In the genomic region with DNA sequence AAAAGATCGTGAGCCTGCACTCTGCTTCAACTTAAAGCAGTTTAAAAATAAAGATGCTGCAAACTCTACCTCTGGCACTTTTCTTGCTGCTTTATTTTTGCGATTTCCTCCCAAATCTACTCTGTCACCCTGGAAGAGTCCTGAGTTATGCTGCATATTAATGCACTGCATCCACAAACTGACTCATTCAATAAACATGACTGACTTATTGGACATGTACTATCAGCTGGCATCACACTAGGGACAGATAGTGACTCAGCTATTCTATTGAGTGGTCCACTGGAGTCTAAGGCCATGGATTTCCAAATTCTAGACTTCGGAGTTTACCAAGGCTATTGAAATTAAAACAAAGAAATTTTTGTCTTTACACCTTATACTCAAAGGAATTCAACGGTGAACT, we compare ENCODE assay signal across 1 cellular context.
TF ChIP-seq lines count a peak whose summit lies in the region.

No MANE protein-coding gene starts in this region.

TF ChIP-seq in HepG2, 621 proteins besides CTCF, POLR2A, EP300 and RAD21:
- TF ChIP-seq, protein P1, sequence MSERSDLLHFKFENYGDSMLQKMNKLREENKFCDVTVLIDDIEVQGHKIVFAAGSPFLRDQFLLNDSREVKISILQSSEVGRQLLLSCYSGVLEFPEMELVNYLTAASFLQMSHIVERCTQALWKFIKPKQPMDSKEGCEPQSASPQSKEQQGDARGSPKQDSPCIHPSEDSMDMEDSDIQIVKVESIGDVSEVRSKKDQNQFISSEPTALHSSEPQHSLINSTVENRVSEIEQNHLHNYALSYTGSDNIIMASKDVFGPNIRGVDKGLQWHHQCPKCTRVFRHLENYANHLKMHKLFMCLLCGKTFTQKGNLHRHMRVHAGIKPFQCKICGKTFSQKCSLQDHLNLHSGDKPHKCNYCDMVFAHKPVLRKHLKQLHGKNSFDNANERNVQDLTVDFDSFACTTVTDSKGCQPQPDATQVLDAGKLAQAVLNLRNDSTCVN (CRISPR knock-in tag; IDR thresholded peaks at IDR 0.05; ENCODE audit: borderline replicate concordance), result no peak
- TF ChIP-seq NFE2L2 (IDR thresholded peaks at IDR 0.05; ENCODE audit: low read length) (peak; percentile 54; the same call in 1 of the 2 replicates), ZNF251 (CRISPR knock-in tag; IDR thresholded peaks at IDR 0.05) (no peak), MZF1 (CRISPR knock-in tag; IDR thresholded peaks at IDR 0.05; ENCODE audit: borderline replicate concordance) (no peak), SP140L (CRISPR knock-in tag; IDR thresholded peaks at IDR 0.05; ENCODE audit: borderline replicate concordance) (no peak)
- TF ChIP-seq, protein P2, sequence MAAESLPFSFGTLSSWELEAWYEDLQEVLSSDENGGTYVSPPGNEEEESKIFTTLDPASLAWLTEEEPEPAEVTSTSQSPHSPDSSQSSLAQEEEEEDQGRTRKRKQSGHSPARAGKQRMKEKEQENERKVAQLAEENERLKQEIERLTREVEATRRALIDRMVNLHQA (CRISPR knock-in tag; IDR thresholded peaks at IDR 0.05), result no peak
